27 cellular contexts compared by ENCODE assay signal in the genomic region with DNA sequence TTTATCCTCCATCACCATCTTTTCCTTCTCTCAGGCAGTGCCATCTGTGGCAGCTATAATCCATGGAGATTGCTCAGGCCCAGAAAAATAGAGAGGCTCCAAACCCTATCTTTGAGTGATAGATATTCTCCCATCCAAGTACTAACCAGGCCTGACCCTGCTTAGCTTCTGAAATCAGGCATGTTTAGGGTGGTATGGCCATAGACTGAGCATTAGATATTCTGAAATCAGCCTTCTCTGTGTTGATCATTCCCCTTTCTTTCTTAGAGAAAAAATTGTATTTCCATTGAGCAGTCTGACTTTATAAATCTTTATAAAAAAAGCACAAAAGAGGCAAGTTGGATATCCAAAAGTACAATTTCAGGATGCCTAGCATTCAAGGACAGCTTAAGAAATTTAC.
"Had no signal": no experiment of that assay in that cellular context is flagged by ENCODE, and none has a peak within 500 bp of the region (broad histone marks: within the 10 kb centered on the region; RNA-seq: fewer than 3 reads in every experiment).

No MANE protein-coding gene starts in this region.

- DNase-seq: activated B cell treated with CpG ODN at 0.5 μM for 24 hours; activated CD4-positive, alpha-beta memory T cell treated with anti-CD3 and anti-CD28 coated beads for 36 hours; activated CD4-positive, alpha-beta T cell treated with anti-CD3 and anti-CD28 coated beads for 48 hours; activated CD4-positive, alpha-beta T cell treated with anti-CD3 and anti-CD28 coated beads, Interleukin-2, amount 50 U/mL, for 1 hour; activated effector memory CD4-positive, alpha-beta T cell treated with Interleukin-2 at 50 U/mL for 16 hours; activated naive CD4-positive, alpha-beta T cell treated with anti-CD3 and anti-CD28 coated beads for 36 hours; activated T-cell treated with anti-CD3 and anti-CD28 coated beads, Interleukin-2, amount 50 U/mL, for 4 hours; amniotic stem cell; anterior cingulate cortex; brain microvascular endothelial cell; dorsolateral prefrontal cortex; effector memory CD4-positive, alpha-beta T cell; endodermal cell; foreskin fibroblast; head of caudate nucleus; T-helper 1 cell; T-helper 17 cell; T1000; WERI-Rb-1 had no signal

- H3K27ac Mint-ChIP-seq: activated B cell treated with CpG ODN at 0.5 μM for 24 hours; activated CD4-positive, alpha-beta memory T cell treated with anti-CD3 and anti-CD28 coated beads for 36 hours; activated naive CD4-positive, alpha-beta T cell treated with anti-CD3 and anti-CD28 coated beads for 36 hours; activated naive CD8-positive, alpha-beta T cell; activated T-helper 17 cell treated with anti-CD3 and anti-CD28 coated beads, Interleukin-2, amount 50 U/mL, for 72 hours; dendritic cell treated with granulocyte-macrophage colony-stimulating factor and Interleukin-4, amounts not matched to agents 40 ng/mL and 50 ng/mL, for 4 days; endodermal cell; T-helper 17 cell; T-helper 2 cell treated with Interferon-gamma antibody and Interleukin-4, amounts not matched to agents 5 μg/mL and 100 μg/mL, for 36 hours had no signal

- H3K4me3 ChIP-seq: coronary artery, dorsolateral prefrontal cortex had no signal

- H3K9me3 Mint-ChIP-seq: endodermal cell had no signal

- H3K27me3 Mint-ChIP-seq: activated B cell treated with CpG ODN at 0.5 μM for 24 hours; activated CD4-positive, alpha-beta memory T cell treated with anti-CD3 and anti-CD28 coated beads for 36 hours; activated naive CD8-positive, alpha-beta T cell; central memory CD8-positive, alpha-beta T cell; T-helper 17 cell had no signal

- H3K36me3 ChIP-seq: brain microvascular endothelial cell, WERI-Rb-1 had no signal

- H3K4me3 Mint-ChIP-seq: activated B cell treated with CpG ODN at 0.5 μM for 24 hours; activated CD4-positive, alpha-beta memory T cell treated with anti-CD3 and anti-CD28 coated beads for 36 hours; activated naive CD4-positive, alpha-beta T cell treated with anti-CD3 and anti-CD28 coated beads for 36 hours; activated naive CD8-positive, alpha-beta T cell; activated T-cell treated with anti-CD3 and anti-CD28 coated beads, Interleukin-2, amount 50 U/mL, for 4 hours; activated T-helper 17 cell treated with anti-CD3 and anti-CD28 coated beads, Interleukin-2, amount 50 U/mL, for 72 hours; central memory CD8-positive, alpha-beta T cell; dendritic cell treated with granulocyte-macrophage colony-stimulating factor and Interleukin-4, amounts not matched to agents 40 ng/mL and 50 ng/mL, for 4 days; endodermal cell; T-helper 17 cell; T-helper 2 cell treated with Interferon-gamma antibody and Interleukin-4, amounts not matched to agents 5 μg/mL and 100 μg/mL, for 36 hours had no signal

- H3K27ac ChIP-seq: brain microvascular endothelial cell, coronary artery, dorsolateral prefrontal cortex, WERI-Rb-1 had no signal

- H3K27me3 ChIP-seq: brain microvascular endothelial cell had no signal

- H3K4me1 Mint-ChIP-seq: activated B cell treated with CpG ODN at 0.5 μM for 24 hours; activated T-helper 17 cell treated with anti-CD3 and anti-CD28 coated beads, Interleukin-2, amount 50 U/mL, for 72 hours; central memory CD8-positive, alpha-beta T cell; T-helper 17 cell had no signal

- ATAC-seq: activated CD4-positive, CD25-positive, alpha-beta regulatory T cell treated with anti-CD3 and anti-CD28 coated beads, Interleukin-2, amount 50 U/mL, for 24 hours; activated T-cell treated with anti-CD3 and anti-CD28 coated beads, Interleukin-2, amount 50 U/mL, for 4 hours; activated T-helper 17 cell treated with anti-CD3 and anti-CD28 coated beads, Interleukin-2, amount 50 U/mL, for 72 hours; esophagus mucosa; T-helper 17 cell had no signal
